ENCODE assay signal across 8 cellular contexts in the genomic region with DNA sequence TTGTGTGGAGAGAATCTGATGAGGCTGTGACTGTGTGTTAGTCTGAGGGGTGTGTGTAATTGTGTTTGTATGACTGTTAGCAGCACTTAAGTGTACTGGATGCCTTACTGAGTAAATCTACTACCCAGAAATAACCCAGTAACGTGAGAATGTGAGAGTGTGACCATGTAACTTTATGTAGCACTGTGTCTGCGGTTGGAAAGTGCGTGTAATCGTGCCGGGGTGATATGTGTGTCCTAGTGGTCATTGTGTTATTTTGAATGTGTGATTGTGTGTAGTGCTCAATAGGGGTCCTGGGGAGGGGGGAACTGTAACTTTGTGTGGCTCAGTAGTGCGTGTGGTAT. TPM values are rescaled to one million over a fixed set of nuclear protein-coding genes. Genes with fewer than 3 reads are reported as not detected.
DNase-seq lines count a peak whose midpoint lies in the region; ATAC-seq lines count a peak whose summit lies in the region.

No MANE protein-coding gene starts in this region.

- H3K4me3 ChIP-seq in iPS-20b (ENCODE audit: low read length): peak overlapping the region; percentile 99

- H3K27me3 Mint-ChIP-seq in activated naive CD4-positive, alpha-beta T cell treated with anti-CD3 and anti-CD28 coated beads for 36 hours (ENCODE audit: low read depth): no peaks in the 10 kb centered on the region
- no peaks in the 10 kb centered on the region for H3K27me3 Mint-ChIP-seq in activated naive CD8-positive, alpha-beta T cell treated with anti-CD3 and anti-CD28 coated beads, Interleukin-2, amount 50 U/mL, for 24 hours
- H3K27me3 Mint-ChIP-seq in stimulated activated naive B cell treated with anti-CD40 and anti-IgM and Interleukin-4, amounts not matched to agents 10 μg/mL and 1 μg/mL and 100 μg/mL, for 72 hours: no peaks in the 10 kb centered on the region

- H3K9ac ChIP-seq in iPS-20b (ENCODE audit: low read depth, low read length): peak overlapping the region; percentile 90

- H3K36me3 ChIP-seq in iPS-20b (ENCODE audit: insufficient read depth, low read depth, low read length): peaks cover 5% of the 10 kb centered on the region

- peaks cover 46% of the 10 kb centered on the region for H3K36me3 Mint-ChIP-seq in activated naive CD4-positive, alpha-beta T cell treated with anti-CD3 and anti-CD28 coated beads for 36 hours (ENCODE audit: low read depth)
- H3K36me3 Mint-ChIP-seq in activated naive CD8-positive, alpha-beta T cell treated with anti-CD3 and anti-CD28 coated beads, Interleukin-2, amount 50 U/mL, for 24 hours (ENCODE audit: low read depth): peaks cover 47% of the 10 kb centered on the region
- H3K36me3 Mint-ChIP-seq in stimulated activated naive B cell treated with anti-CD40 and anti-IgM and Interleukin-4, amounts not matched to agents 10 μg/mL and 1 μg/mL and 100 μg/mL, for 72 hours: peaks cover 17 to 43% of the 10 kb centered on the region in 2 donors

- H3K9me3 ChIP-seq in iPS-20b (ENCODE audit: insufficient read depth, low read depth, low read length): peaks cover 7% of the 10 kb centered on the region

- peak overlapping the region; percentile 88 for H3K4me3 Mint-ChIP-seq in activated naive CD4-positive, alpha-beta T cell treated with anti-CD3 and anti-CD28 coated beads for 36 hours
- H3K4me3 Mint-ChIP-seq in activated naive CD8-positive, alpha-beta T cell treated with anti-CD3 and anti-CD28 coated beads, Interleukin-2, amount 50 U/mL, for 24 hours: peak overlapping the region; percentile 93
- peak overlapping the region; percentile 96 to 97 for H3K4me3 Mint-ChIP-seq in stimulated activated naive B cell treated with anti-CD40 and anti-IgM and Interleukin-4, amounts not matched to agents 10 μg/mL and 1 μg/mL and 100 μg/mL, for 72 hours

- H3K27me3 ChIP-seq in iPS-20b (ENCODE audit: insufficient read depth, low read length): no peaks in the 10 kb centered on the region

- H3K9me3 Mint-ChIP-seq in activated naive CD4-positive, alpha-beta T cell treated with anti-CD3 and anti-CD28 coated beads for 36 hours: peaks cover 20% of the 10 kb centered on the region
- H3K9me3 Mint-ChIP-seq in activated naive CD8-positive, alpha-beta T cell treated with anti-CD3 and anti-CD28 coated beads, Interleukin-2, amount 50 U/mL, for 24 hours: peaks cover 19% of the 10 kb centered on the region
- no peaks in the 10 kb centered on the region for H3K9me3 Mint-ChIP-seq in stimulated activated naive B cell treated with anti-CD40 and anti-IgM and Interleukin-4, amounts not matched to agents 10 μg/mL and 1 μg/mL and 100 μg/mL, for 72 hours

- peak; percentile 12 for ATAC-seq in activated naive CD8-positive, alpha-beta T cell treated with anti-CD3 and anti-CD28 coated beads, Interleukin-2, amount 50 U/mL, for 24 hours
- ATAC-seq in stimulated activated naive B cell treated with anti-CD40 and anti-IgM and Interleukin-4, amounts not matched to agents 10 μg/mL and 1 μg/mL and 100 μg/mL, for 72 hours (replicated peaks): peak; percentile 13 to 16
- ATAC-seq in HG03378 (IDR thresholded peaks at IDR 0.05; ENCODE audit: unreplicated experiment): no peak

- CTCF ChIA-PET in activated naive CD4-positive, alpha-beta T cell treated with anti-CD3 and anti-CD28 coated beads for 36 hours (lab: Charles Lee): no interaction called here

- intact Hi-C loops in activated naive CD4-positive, alpha-beta T cell treated with anti-CD3 and anti-CD28 coated beads for 36 hours (cut with micrococcal nuclease): loop anchor here (1.0 to 10.0 kb wide), 9 partner anchors 8 to 1119 kb away; partner anchors contain the start of genes CATSPERG, ZNF146, ZNF345 and ZNF420

- H3K4me1 ChIP-seq in iPS-20b (ENCODE audit: insufficient read depth, low read length): no peaks in the 10 kb centered on the region

- H3K4me1 Mint-ChIP-seq in activated naive CD4-positive, alpha-beta T cell treated with anti-CD3 and anti-CD28 coated beads for 36 hours (ENCODE audit: low read depth): peaks cover 16% of the 10 kb centered on the region
- H3K4me1 Mint-ChIP-seq in activated naive CD8-positive, alpha-beta T cell treated with anti-CD3 and anti-CD28 coated beads, Interleukin-2, amount 50 U/mL, for 24 hours: peaks cover 26% of the 10 kb centered on the region
- peaks cover 25 to 27% of the 10 kb centered on the region in 2 donors for H3K4me1 Mint-ChIP-seq in stimulated activated naive B cell treated with anti-CD40 and anti-IgM and Interleukin-4, amounts not matched to agents 10 μg/mL and 1 μg/mL and 100 μg/mL, for 72 hours

- peak overlapping the region; percentile 99 for H3K27ac ChIP-seq in iPS-20b (ENCODE audit: low read length)

- H3K27ac Mint-ChIP-seq in activated naive CD4-positive, alpha-beta T cell treated with anti-CD3 and anti-CD28 coated beads for 36 hours: peak overlapping the region; percentile 92
- peak overlapping the region; percentile 95 for H3K27ac Mint-ChIP-seq in activated naive CD8-positive, alpha-beta T cell treated with anti-CD3 and anti-CD28 coated beads, Interleukin-2, amount 50 U/mL, for 24 hours
- peak overlapping the region; percentile 99 for H3K27ac Mint-ChIP-seq in stimulated activated naive B cell treated with anti-CD40 and anti-IgM and Interleukin-4, amounts not matched to agents 10 μg/mL and 1 μg/mL and 100 μg/mL, for 72 hours

- DNase-seq in activated naive CD4-positive, alpha-beta T cell treated with anti-CD3 and anti-CD28 coated beads for 36 hours: peak; percentile 51
- no peak for DNase-seq in activated naive CD4-positive, alpha-beta T cell treated with anti-CD3 and anti-CD28 coated beads, Interleukin-2, amount 50 U/mL, for 16 hours
- peak; percentile 20 for DNase-seq in activated naive CD8-positive, alpha-beta T cell treated with anti-CD3 and anti-CD28 coated beads, Interleukin-2, amount 50 U/mL, for 24 hours
- peak; percentile 13 for DNase-seq in stimulated activated naive B cell treated with anti-CD40 and anti-IgM and Interleukin-4, amounts not matched to agents 10 μg/mL and 1 μg/mL and 100 μg/mL, for 72 hours
- DNase-seq in cerebellar nuclear complex (lab: John Stamatoyannopoulos, UW) (no peak), NCI-H1105 treated with DMSO at 0.1 percent for 48 hours (lab: John Stamatoyannopoulos, UW) (no peak)

RNA-seq across cellular contexts. Expression of gene ZNF383, which starts 0.6 kb away (rescaled TPM):
- total RNA-seq in activated naive CD4-positive, alpha-beta T cell treated with anti-CD3 and anti-CD28 coated beads for 36 hours: 1 to 10 TPM; 8.4 to 9.1 TPM

RNA-seq across cellular contexts. Expression of gene ZNF585B, which starts 8.2 kb away (rescaled TPM):
- 1 to 10 TPM; 5.5 to 6.2 TPM for total RNA-seq in activated naive CD4-positive, alpha-beta T cell treated with anti-CD3 and anti-CD28 coated beads for 36 hours

RNA-seq across cellular contexts. Expression of gene ZNF585A, which starts 46.1 kb away (rescaled TPM):
- 1 to 10 TPM; 8.9 to 9.1 TPM for total RNA-seq in activated naive CD4-positive, alpha-beta T cell treated with anti-CD3 and anti-CD28 coated beads for 36 hours

Comparison
In these comparisons a context has a peak if more than half of its experiments do, and no peak if none do; other contexts are left out.
1. DNase-seq: peak in activated naive CD4-positive, alpha-beta T cell treated with anti-CD3 and anti-CD28 coated beads for 36 hours (single experiment), activated naive CD8-positive, alpha-beta T cell treated with anti-CD3 and anti-CD28 coated beads, Interleukin-2, amount 50 U/mL, for 24 hours (single experiment) and stimulated activated naive B cell treated with anti-CD40 and anti-IgM and Interleukin-4, amounts not matched to agents 10 μg/mL and 1 μg/mL and 100 μg/mL, for 72 hours (single experiment); none in activated naive CD4-positive, alpha-beta T cell treated with anti-CD3 and anti-CD28 coated beads, Interleukin-2, amount 50 U/mL, for 16 hours (single experiment), cerebellar nuclear complex (0 of 2) and NCI-H1105 treated with DMSO at 0.1 percent for 48 hours (single experiment).
2. Peak in every context shown above with its lines, with median percentiles within 50 percentile points of each other: H3K27ac Mint-ChIP-seq and H3K4me3 Mint-ChIP-seq.